In genomic region chr13:22161871-22162270, GRCh38 we compare ENCODE assay signal across 11 cellular contexts.
A peak's percentile ranks its signal among the peaks of the same experiment; 100 is the strongest.
DNase-seq lines count a peak whose midpoint lies in the region; ATAC-seq and TF ChIP-seq lines count a peak whose summit lies in the region.
"Had no signal": no experiment of that assay in that cellular context is flagged by ENCODE, and none has a peak within 500 bp of the region (broad histone marks: within the 10 kb centered on the region; RNA-seq: fewer than 3 reads in every experiment).

No MANE protein-coding gene starts in this region.

- no peaks in the 10 kb centered on the region for H3K36me3 Mint-ChIP-seq in CD14-positive monocyte

- H3K4me3 ChIP-seq in Karpas-422 (ENCODE audit: low read length) (no peak overlapping the region), stomach (no peak overlapping the region)
- H3K4me3 ChIP-seq: adrenal gland had no signal

- H2AFZ ChIP-seq in Karpas-422 (ENCODE audit: low read length), result no peak overlapping the region

- intact Hi-C loops in CD14-positive monocyte (cut with micrococcal nuclease) (loop anchor here in 1 of 2 donors (5.0 kb wide), 1 partner anchor 40 kb away; no protein-coding TSS in a partner anchor), stomach (cut with DNase I; ENCODE audit: low total_unique reads) (no loop called here)

- no peak for DNase-seq in CD14-positive monocyte (ENCODE audit: low spot score)
- DNase-seq in Karpas-422, result peak; percentile 41
- no peak for DNase-seq in AG08396 (ENCODE audit: low spot score)
- no peak for DNase-seq in stomach
- no peak for DNase-seq in NCI-H524 (lab: John Stamatoyannopoulos, UW)
- DNase-seq in omental fat pad (ENCODE audit: low spot score), result no peak
- DNase-seq: adrenal gland, NCI-H2029 had no signal

- no peaks in the 10 kb centered on the region for H3K79me2 ChIP-seq in Karpas-422 (ENCODE audit: low read length)

- peaks cover 19% of the 10 kb centered on the region for H3K4me1 Mint-ChIP-seq in CD14-positive monocyte

- H3K27ac ChIP-seq in Karpas-422 (ENCODE audit: low read length) (no peak overlapping the region), stomach (no peak overlapping the region)
- H3K27ac ChIP-seq: adrenal gland had no signal

- no peak overlapping the region for H3K9ac ChIP-seq in Karpas-422 (ENCODE audit: low read length)

- H3K9me3 Mint-ChIP-seq in CD14-positive monocyte, result peaks cover 0 to 4% (median 0%) of the 10 kb centered on the region in 7 donors

- no peak overlapping the region for H3K4me3 Mint-ChIP-seq in CD14-positive monocyte
- H3K4me3 Mint-ChIP-seq: T-helper 1 cell treated with Interleukin-12 subunit alpha and Interleukin-12 subunit beta and Interleukin-4 antibody, amounts not matched to agents 30 μg/mL and 1 μg/mL, for 36 hours had no signal

- no peaks in the 10 kb centered on the region for H4K20me1 ChIP-seq in Karpas-422 (ENCODE audit: insufficient read depth, low read depth, low read length)

- WGBS in stomach, 5 donors, result 80 to 86% (median 85%) methylated on average over 3 of the region's 3 CpGs

- H3K4me1 ChIP-seq in Karpas-422 (ENCODE audit: low read length) (peaks cover 11% of the 10 kb centered on the region), stomach (no peaks in the 10 kb centered on the region)

- TF ChIP-seq EP300 in stomach (IDR thresholded peaks at IDR 0.05), result no peak

- H3K27ac Mint-ChIP-seq in CD14-positive monocyte, result peak overlapping the region in 4 of 7 donors; percentile 5 to 63 (median 11)

- ATAC-seq in GM18909 (IDR thresholded peaks at IDR 0.05; ENCODE audit: poor library complexity, unreplicated experiment) (peak; percentile 91), HG02763 (IDR thresholded peaks at IDR 0.05; ENCODE audit: unreplicated experiment) (peak; percentile 87), omental fat pad (ENCODE audit: low FRiP score) (no peak)

- H3K36me3 ChIP-seq in Karpas-422 (ENCODE audit: insufficient read depth, low read length) (no peaks in the 10 kb centered on the region), stomach (no peaks in the 10 kb centered on the region)
- H3K36me3 ChIP-seq: adrenal gland had no signal

- H3K27me3 ChIP-seq in Karpas-422 (ENCODE audit: low read length) (no peaks in the 10 kb centered on the region; the same call in 1 of the 2 replicates), stomach (no peaks in the 10 kb centered on the region)
- H3K27me3 ChIP-seq: adrenal gland had no signal

- TF ChIP-seq CTCF in CD14-positive monocyte (IDR thresholded peaks at IDR 0.05) (no peak), stomach (IDR thresholded peaks at IDR 0.05) (no peak), omental fat pad (IDR thresholded peaks at IDR 0.05) (no peak)

- H3K9me2 ChIP-seq in Karpas-422 (replicated peaks; ENCODE audit: insufficient read depth, low read length), result no peaks in the 10 kb centered on the region

- H3K4me2 ChIP-seq in Karpas-422 (ENCODE audit: low read depth, low read length, poor library complexity, severe bottlenecking), result peak overlapping the region; percentile 10

- H3K9me3 ChIP-seq in Karpas-422 (ENCODE audit: low read length) (no peaks in the 10 kb centered on the region), stomach (no peaks in the 10 kb centered on the region)

- no peak for TF ChIP-seq POLR2A in stomach (IDR thresholded peaks at IDR 0.05)

- H3K27me3 Mint-ChIP-seq in CD14-positive monocyte (ENCODE audit: low read depth in 3 of 3), result peaks cover 0 to 5% (median 2%) of the 10 kb centered on the region in 3 donors
